ENCODE assay signal across 3 cellular contexts in the genomic region with DNA sequence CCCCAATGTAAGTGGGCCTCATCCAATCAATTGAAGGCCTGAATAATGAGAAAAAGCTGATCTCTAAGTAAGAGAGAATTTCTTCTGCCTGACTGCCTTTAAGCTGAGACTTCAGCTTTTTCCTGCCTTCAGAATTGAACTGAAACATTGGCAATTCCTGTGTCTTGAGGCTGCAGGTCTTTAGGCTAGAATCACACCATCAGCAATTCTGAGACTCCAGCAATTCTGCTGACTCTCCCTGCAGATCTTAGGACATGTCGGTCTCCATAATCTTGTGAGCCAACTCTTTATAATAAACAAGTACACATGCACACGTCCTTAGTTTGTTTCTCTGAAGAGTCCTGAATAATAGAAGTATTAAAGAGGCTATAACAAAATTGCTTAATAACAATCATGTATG.
A peak's percentile ranks its signal among the peaks of the same experiment; 100 is the strongest.
TF ChIP-seq lines count a peak whose summit lies in the region.

No MANE protein-coding gene starts in this region.

TF ChIP-seq in A549, 52 proteins besides CTCF, POLR2A, EP300 and RAD21:
- TF ChIP-seq ZNF302 (CRISPR knock-in tag; IDR thresholded peaks at IDR 0.05) (no peak), MAFK (IDR thresholded peaks at IDR 0.05; ENCODE audit: partially characterized antibody) (peak; percentile 17), CEBPB (IDR thresholded peaks at IDR 0.05) (no peak)
- TF ChIP-seq, protein P1, sequence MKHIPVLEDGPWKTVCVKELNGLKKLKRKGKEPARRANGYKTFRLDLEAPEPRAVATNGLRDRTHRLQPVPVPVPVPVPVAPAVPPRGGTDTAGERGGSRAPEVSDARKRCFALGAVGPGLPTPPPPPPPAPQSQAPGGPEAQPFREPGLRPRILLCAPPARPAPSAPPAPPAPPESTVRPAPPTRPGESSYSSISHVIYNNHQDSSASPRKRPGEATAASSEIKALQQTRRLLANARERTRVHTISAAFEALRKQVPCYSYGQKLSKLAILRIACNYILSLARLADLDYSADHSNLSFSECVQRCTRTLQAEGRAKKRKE (CRISPR knock-in tag; IDR thresholded peaks at IDR 0.05; ENCODE audit: low read depth) = no peak

TF ChIP-seq in IMR-90, 13 proteins besides CTCF, POLR2A, EP300 and RAD21:
- peak; percentile 12; the same call in 1 of the 2 replicates for TF ChIP-seq MAFK (IDR thresholded peaks at IDR 0.05; ENCODE audit: low read depth, low read length)
- TF ChIP-seq, protein P2, sequence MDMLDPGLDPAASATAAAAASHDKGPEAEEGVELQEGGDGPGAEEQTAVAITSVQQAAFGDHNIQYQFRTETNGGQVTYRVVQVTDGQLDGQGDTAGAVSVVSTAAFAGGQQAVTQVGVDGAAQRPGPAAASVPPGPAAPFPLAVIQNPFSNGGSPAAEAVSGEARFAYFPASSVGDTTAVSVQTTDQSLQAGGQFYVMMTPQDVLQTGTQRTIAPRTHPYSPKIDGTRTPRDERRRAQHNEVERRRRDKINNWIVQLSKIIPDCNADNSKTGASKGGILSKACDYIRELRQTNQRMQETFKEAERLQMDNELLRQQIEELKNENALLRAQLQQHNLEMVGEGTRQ (IDR thresholded peaks at IDR 0.05; ENCODE audit: low read depth, low read length) = no peak

TF ChIP-seq in GM23338, 12 proteins besides CTCF, POLR2A, EP300 and RAD21:
- no peak for TF ChIP-seq NANOG (IDR thresholded peaks at IDR 0.05; ENCODE audit: borderline replicate concordance)
- no peak for TF ChIP-seq CREB1 (CRISPR knock-in tag; IDR thresholded peaks at IDR 0.05; ENCODE audit: low read depth)
- TF ChIP-seq, protein P3, sequence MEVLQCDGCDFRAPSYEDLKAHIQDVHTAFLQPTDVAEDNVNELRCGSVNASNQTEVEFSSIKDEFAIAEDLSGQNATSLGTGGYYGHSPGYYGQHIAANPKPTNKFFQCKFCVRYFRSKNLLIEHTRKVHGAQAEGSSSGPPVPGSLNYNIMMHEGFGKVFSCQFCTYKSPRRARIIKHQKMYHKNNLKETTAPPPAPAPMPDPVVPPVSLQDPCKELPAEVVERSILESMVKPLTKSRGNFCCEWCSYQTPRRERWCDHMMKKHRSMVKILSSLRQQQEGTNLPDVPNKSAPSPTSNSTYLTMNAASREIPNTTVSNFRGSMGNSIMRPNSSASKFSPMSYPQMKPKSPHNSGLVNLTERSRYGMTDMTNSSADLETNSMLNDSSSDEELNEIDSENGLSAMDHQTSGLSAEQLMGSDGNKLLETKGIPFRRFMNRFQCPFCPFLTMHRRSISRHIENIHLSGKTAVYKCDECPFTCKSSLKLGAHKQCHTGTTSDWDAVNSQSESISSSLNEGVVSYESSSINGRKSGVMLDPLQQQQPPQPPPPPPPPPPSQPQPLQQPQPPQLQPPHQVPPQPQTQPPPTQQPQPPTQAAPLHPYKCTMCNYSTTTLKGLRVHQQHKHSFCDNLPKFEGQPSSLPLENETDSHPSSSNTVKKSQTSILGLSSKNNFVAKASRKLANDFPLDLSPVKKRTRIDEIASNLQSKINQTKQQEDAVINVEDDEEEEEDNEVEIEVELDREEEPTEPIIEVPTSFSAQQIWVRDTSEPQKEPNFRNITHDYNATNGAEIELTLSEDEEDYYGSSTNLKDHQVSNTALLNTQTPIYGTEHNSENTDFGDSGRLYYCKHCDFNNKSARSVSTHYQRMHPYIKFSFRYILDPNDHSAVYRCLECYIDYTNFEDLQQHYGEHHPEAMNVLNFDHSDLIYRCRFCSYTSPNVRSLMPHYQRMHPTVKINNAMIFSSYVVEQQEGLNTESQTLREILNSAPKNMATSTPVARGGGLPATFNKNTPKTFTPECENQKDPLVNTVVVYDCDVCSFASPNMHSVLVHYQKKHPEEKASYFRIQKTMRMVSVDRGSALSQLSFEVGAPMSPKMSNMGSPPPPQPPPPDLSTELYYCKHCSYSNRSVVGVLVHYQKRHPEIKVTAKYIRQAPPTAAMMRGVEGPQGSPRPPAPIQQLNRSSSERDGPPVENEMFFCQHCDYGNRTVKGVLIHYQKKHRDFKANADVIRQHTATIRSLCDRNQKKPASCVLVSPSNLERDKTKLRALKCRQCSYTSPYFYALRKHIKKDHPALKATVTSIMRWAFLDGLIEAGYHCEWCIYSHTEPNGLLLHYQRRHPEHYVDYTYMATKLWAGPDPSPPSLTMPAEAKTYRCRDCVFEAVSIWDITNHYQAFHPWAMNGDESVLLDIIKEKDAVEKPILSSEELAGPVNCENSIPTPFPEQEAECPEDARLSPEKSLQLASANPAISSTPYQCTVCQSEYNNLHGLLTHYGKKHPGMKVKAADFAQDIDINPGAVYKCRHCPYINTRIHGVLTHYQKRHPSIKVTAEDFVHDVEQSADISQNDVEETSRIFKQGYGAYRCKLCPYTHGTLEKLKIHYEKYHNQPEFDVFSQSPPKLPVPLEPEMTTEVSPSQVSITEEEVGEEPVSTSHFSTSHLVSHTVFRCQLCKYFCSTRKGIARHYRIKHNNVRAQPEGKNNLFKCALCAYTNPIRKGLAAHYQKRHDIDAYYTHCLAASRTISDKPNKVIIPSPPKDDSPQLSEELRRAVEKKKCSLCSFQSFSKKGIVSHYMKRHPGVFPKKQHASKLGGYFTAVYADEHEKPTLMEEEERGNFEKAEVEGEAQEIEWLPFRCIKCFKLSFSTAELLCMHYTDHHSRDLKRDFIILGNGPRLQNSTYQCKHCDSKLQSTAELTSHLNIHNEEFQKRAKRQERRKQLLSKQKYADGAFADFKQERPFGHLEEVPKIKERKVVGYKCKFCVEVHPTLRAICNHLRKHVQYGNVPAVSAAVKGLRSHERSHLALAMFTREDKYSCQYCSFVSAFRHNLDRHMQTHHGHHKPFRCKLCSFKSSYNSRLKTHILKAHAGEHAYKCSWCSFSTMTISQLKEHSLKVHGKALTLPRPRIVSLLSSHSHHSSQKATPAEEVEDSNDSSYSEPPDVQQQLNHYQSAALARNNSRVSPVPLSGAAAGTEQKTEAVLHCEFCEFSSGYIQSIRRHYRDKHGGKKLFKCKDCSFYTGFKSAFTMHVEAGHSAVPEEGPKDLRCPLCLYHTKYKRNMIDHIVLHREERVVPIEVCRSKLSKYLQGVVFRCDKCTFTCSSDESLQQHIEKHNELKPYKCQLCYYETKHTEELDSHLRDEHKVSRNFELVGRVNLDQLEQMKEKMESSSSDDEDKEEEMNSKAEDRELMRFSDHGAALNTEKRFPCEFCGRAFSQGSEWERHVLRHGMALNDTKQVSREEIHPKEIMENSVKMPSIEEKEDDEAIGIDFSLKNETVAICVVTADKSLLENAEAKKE (CRISPR knock-in tag; IDR thresholded peaks at IDR 0.05) = no peak
- no peak for TF ChIP-seq ZNF331 (CRISPR knock-in tag; IDR thresholded peaks at IDR 0.05; ENCODE audit: low read depth)
